ENCODE assay signal across 27 cellular contexts in genomic region chr4:56104188-56104587, GRCh38.
"Had no signal": no experiment of that assay in that cellular context is flagged by ENCODE, and none has a peak within 500 bp of the region (broad histone marks: within the 10 kb centered on the region; RNA-seq: fewer than 3 reads in every experiment).

No MANE protein-coding gene starts in this region.

- H3K4me1 ChIP-seq: colonic mucosa, esophagus squamous epithelium, gastrocnemius medialis, heart right ventricle, left lung, lower lobe of right lung had no signal

- H3K36me3 ChIP-seq: colonic mucosa, esophagus squamous epithelium, gastrocnemius medialis, heart right ventricle, left lung, lower lobe of right lung had no signal

- H3K27me3 ChIP-seq: colonic mucosa, esophagus squamous epithelium, gastrocnemius medialis, heart right ventricle, left lung had no signal

- FAIRE-seq: endometrium, islet of Langerhans, keratinocyte had no signal

- H3K27me3 Mint-ChIP-seq: dendritic cell treated with granulocyte-macrophage colony-stimulating factor and Interleukin-4, amounts not matched to agents 40 ng/mL and 50 ng/mL, for 4 days had no signal

- H3K9me3 Mint-ChIP-seq: dendritic cell treated with granulocyte-macrophage colony-stimulating factor and Interleukin-4, amounts not matched to agents 40 ng/mL and 50 ng/mL, for 4 days; effector memory CD8-positive, alpha-beta T cell; endodermal cell had no signal

- H3K4me3 ChIP-seq: colonic mucosa, esophagus squamous epithelium, gastrocnemius medialis, heart right ventricle, left lung, lower lobe of right lung, mucosa of descending colon had no signal

- H3K9me3 ChIP-seq: colonic mucosa, esophagus squamous epithelium, gastrocnemius medialis, heart right ventricle, left lung, lower lobe of right lung, mucosa of descending colon had no signal

- ATAC-seq: effector memory CD8-positive, alpha-beta T cell; esophagus mucosa; gastrocnemius medialis; heart right ventricle; left cardiac atrium; left lung; left ventricle myocardium superior; lower lobe of right lung; mucosa of descending colon had no signal

- H3K27ac Mint-ChIP-seq: dendritic cell treated with granulocyte-macrophage colony-stimulating factor and Interleukin-4, amounts not matched to agents 40 ng/mL and 50 ng/mL, for 4 days; effector memory CD8-positive, alpha-beta T cell; endodermal cell; mesothelial cell of epicardium had no signal

- DNase-seq: colonic mucosa; cortex of kidney; effector CD8-positive, alpha-beta T cell; effector memory CD8-positive, alpha-beta T cell; endodermal cell; erythroblast; esophagus squamous epithelium; foreskin fibroblast; foreskin melanocyte; gastrocnemius medialis; glutamatergic neuron; head of caudate nucleus; heart right ventricle; hippocampal formation; left cardiac atrium; left lung; left ventricle myocardium superior; lower lobe of right lung; mesenchymal stem cell; mucosa of descending colon had no signal

- H3K4me3 Mint-ChIP-seq: dendritic cell treated with granulocyte-macrophage colony-stimulating factor and Interleukin-4, amounts not matched to agents 40 ng/mL and 50 ng/mL, for 4 days; effector memory CD8-positive, alpha-beta T cell; endodermal cell; mesothelial cell of epicardium had no signal

- H3K27ac ChIP-seq: colonic mucosa, epithelial cell of prostate, esophagus squamous epithelium, gastrocnemius medialis, heart right ventricle, left lung, lower lobe of right lung had no signal
